8 cellular contexts compared by ENCODE assay signal in the genomic region with DNA sequence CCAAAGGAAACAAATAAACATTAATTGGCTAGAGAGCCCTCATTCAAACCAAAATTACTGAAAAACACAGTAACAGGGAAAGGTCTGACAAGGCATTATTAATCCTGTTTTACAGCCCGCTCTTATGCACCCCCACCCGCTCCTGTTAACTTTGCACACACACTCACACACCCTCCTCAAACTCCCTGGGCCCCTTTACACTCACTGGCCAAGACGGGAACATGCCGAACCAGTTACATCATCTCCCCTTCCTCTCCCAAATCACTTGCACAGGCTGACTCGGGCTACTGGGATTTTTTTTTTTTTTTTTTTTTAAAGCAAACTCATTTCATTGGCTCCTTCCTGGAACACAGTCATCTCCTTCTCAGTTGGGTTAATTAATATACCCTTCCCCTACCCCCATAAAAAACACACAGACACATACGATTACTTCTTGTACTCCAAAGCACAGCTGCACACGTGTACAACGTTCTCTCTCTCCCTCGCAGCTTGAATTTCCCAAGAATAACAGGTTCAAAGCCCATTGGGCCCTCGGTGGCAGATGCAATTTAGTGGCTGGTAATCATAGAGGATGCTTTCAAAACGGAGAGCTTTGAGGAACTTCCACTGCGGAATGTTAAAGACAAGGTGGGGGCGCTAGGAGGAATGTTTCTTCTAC. TPM values are rescaled to one million over a fixed set of nuclear protein-coding genes. Genes with fewer than 3 reads are reported as not detected.
DNase-seq lines count a peak whose midpoint lies in the region; ATAC-seq and TF ChIP-seq lines count a peak whose summit lies in the region.

No MANE protein-coding gene starts in this region.

- H3K36me3 ChIP-seq in MG63 = peaks cover 32% of the 10 kb centered on the region
- H3K36me3 ChIP-seq in thymus (ENCODE audit: control insufficient read depth, insufficient read depth) = no peaks in the 10 kb centered on the region

- H3K27ac ChIP-seq in layer of hippocampus (ENCODE audit: low read depth, low read length) (peak overlapping the region; percentile 35), thymus (ENCODE audit: low read depth) (peak overlapping the region; percentile 85)

- H3K4me1 Mint-ChIP-seq in T-cell = peaks cover 81 to 87% (median 83%) of the 10 kb centered on the region in 3 donors

- in situ Hi-C loops in astrocyte of the spinal cord (cut with HindIII; ENCODE audit: low sequenced_read_pairs) = no loop called here

- TF ChIP-seq CTCF in astrocyte of the spinal cord (IDR thresholded peaks at IDR 0.05; ENCODE audit: low read depth, low read length) = no peak

- ATAC-seq in HG02798 (IDR thresholded peaks at IDR 0.05; ENCODE audit: poor library complexity, unreplicated experiment) (no peak), HG02884 (IDR thresholded peaks at IDR 0.05; ENCODE audit: unreplicated experiment) (no peak), T-cell (replicated peaks in 1 of 4) (no peak)

- H3K27me3 Mint-ChIP-seq in T-cell = no peaks in the 10 kb centered on the region

- no peak overlapping the region for H3K27ac Mint-ChIP-seq in T-cell

- peaks cover 55% of the 10 kb centered on the region for H3K4me1 ChIP-seq in thymus (ENCODE audit: control insufficient read depth, insufficient read depth, low read length)

- H3K36me3 Mint-ChIP-seq in T-cell = peaks cover 31% of the 10 kb centered on the region

- peak overlapping the region in 1 of 3 donors; percentile 12 for H3K4me3 Mint-ChIP-seq in T-cell

- H3K4me3 ChIP-seq in MG63 = no peak overlapping the region
- no peak overlapping the region for H3K4me3 ChIP-seq in astrocyte of the spinal cord (ENCODE audit: low read depth, low read length)
- peak overlapping the region; percentile 27 for H3K4me3 ChIP-seq in thymus (ENCODE audit: low read length)

- H3K9me3 ChIP-seq in MG63 (no peaks in the 10 kb centered on the region), thymus (ENCODE audit: control insufficient read depth) (no peaks in the 10 kb centered on the region)

- WGBS in thymus = 46% methylated on average over 13 of the region's 13 CpGs

- no peaks in the 10 kb centered on the region for H3K9me3 Mint-ChIP-seq in T-cell

- CTCF ChIA-PET in T-cell (lab: Charles Lee) = interaction anchor here in 1 of 2 donors (0.6 to 0.7 kb wide), 2 partner anchors 14 to 110 kb away, joined by 3 read pairs; no protein-coding TSS in a partner anchor

- H3K27me3 ChIP-seq in MG63 = no peaks in the 10 kb centered on the region
- no peaks in the 10 kb centered on the region for H3K27me3 ChIP-seq in layer of hippocampus (ENCODE audit: control insufficient read depth, insufficient read depth, low read length)
- H3K27me3 ChIP-seq in thymus (ENCODE audit: control insufficient read depth, insufficient read depth) = no peaks in the 10 kb centered on the region

- POLR2A ChIA-PET in T-cell (lab: Charles Lee) = interaction anchor here (0.5 to 1.3 kb wide), 2 partner anchors 29 to 932 kb away, joined by 3 read pairs; no protein-coding TSS in a partner anchor

- DNase-seq in 8988T = peak; percentile 13
- DNase-seq in MG63 = peak; percentile 85
- DNase-seq in astrocyte of the spinal cord (ENCODE audit: low read depth, low spot score) = peak; percentile 93
- no peak for DNase-seq in T-cell

RNA-seq across cellular contexts. Expression of gene KLF7, which starts 31.8 kb away (rescaled TPM):
- 6.0 and 7.2 TPM in 2 replicates for total RNA-seq in MG63 (2014; rRNA removed; shearing (Covaris generic); ENCODE audit: low replicate concordance)
- polyA plus RNA-seq in thymus = 11.0 TPM
- total RNA-seq in T-cell = 10 to 100 TPM; 56.8 to 90.6 (median 65.7) TPM

Comparison
In these comparisons a context has a peak if more than half of its experiments do, and no peak if none do; other contexts are left out.
1. DNase-seq: peak in 8988T (single experiment), MG63 (single experiment) and astrocyte of the spinal cord (single experiment); none in T-cell (0 of 34).